In genomic region chr1:179287946-179288345, GRCh38 we compare ENCODE assay signal across 1 cellular context.
TF ChIP-seq lines count a peak whose summit lies in the region.

No MANE protein-coding gene starts in this region.

TF ChIP-seq in SK-N-SH treated with all-trans-retinoic acid at 6 μM for 48 hours, 23 proteins besides CTCF, POLR2A, EP300 and RAD21 (continued from another document):
- no peak for TF ChIP-seq CREB5 (CRISPR knock-in tag; IDR thresholded peaks at IDR 0.05; ENCODE audit: low read depth)
- TF ChIP-seq ZFP3 (CRISPR knock-in tag; IDR thresholded peaks at IDR 0.05): no peak
- no peak for TF ChIP-seq ESRRG (CRISPR knock-in tag; IDR thresholded peaks at IDR 0.05)
- no peak for TF ChIP-seq BACH2 (CRISPR knock-in tag; IDR thresholded peaks at IDR 0.05; ENCODE audit: borderline replicate concordance)
- TF ChIP-seq CSDC2 (CRISPR knock-in tag; IDR thresholded peaks at IDR 0.05): no peak
- no peak for TF ChIP-seq GLIS3 (CRISPR knock-in tag; IDR thresholded peaks at IDR 0.05)
- no peak for TF ChIP-seq ISL1 (CRISPR knock-in tag; IDR thresholded peaks at IDR 0.05)
- no peak for TF ChIP-seq OSR1 (CRISPR knock-in tag; IDR thresholded peaks at IDR 0.05)
- no peak for TF ChIP-seq CSRNP3 (CRISPR knock-in tag; IDR thresholded peaks at IDR 0.05)
- TF ChIP-seq ZNF70 (CRISPR knock-in tag; IDR thresholded peaks at IDR 0.05): no peak
- no peak for TF ChIP-seq PPARA (CRISPR knock-in tag; IDR thresholded peaks at IDR 0.05; ENCODE audit: borderline replicate concordance)
- no peak for TF ChIP-seq ZC3H10 (CRISPR knock-in tag; IDR thresholded peaks at IDR 0.05)
- TF ChIP-seq ARNTL (CRISPR knock-in tag; IDR thresholded peaks at IDR 0.05; ENCODE audit: borderline replicate concordance, low read depth): no peak
TF ChIP-seq in SK-N-SH treated with all-trans-retinoic acid at 6 μM for 48 hours: peak in this region for 0.
